In the genomic region with DNA sequence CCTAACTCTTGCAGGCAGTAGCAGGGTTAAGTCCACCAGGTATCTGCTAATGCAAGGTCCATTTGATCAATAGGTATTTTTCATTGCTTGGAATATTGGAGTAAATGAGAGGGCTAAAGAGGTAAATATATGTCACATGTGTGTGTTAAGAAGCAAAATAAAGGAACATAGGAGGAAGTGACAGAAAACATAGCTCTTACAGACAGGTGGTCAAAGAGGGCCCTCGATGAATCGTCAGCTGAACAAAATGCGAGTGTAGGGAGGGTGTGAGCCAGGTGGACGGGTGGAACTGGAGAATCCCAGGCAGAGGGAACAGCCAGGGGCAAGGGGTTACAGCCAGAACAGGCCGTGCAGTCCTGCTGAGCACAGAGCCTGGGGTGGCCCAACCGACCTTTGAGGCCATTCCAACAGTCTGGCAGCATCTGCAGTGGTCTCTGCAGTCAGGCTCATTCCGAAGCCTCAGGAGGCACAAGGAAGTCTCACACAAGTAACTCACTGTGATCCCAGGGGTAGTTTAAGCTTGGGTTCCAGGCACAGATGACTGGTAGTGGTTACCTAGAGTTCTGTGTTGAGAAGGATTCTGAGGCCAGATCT, we compare ENCODE assay signal across 13 cellular contexts. TPM values are rescaled to one million over a fixed set of nuclear protein-coding genes. Genes with fewer than 3 reads are reported as not detected.
A peak's percentile ranks its signal among the peaks of the same experiment; 100 is the strongest.
DNase-seq lines count a peak whose midpoint lies in the region; ATAC-seq, FAIRE-seq and TF ChIP-seq lines count a peak whose summit lies in the region.
"Had no signal": no experiment of that assay in that cellular context is flagged by ENCODE, and none has a peak within 500 bp of the region (broad histone marks: within the 10 kb centered on the region; RNA-seq: fewer than 3 reads in every experiment).

No MANE protein-coding gene starts in this region.

- H3K4me3 ChIP-seq in MM.1S (ENCODE audit: low read length) (peak overlapping the region; percentile 18; the same call in 1 of the 2 replicates), astrocyte (ENCODE audit: insufficient read depth, low read depth, low read length) (no peak overlapping the region), spleen (peak overlapping the region in 1 of 8 donors; percentile 56)
- H3K4me3 ChIP-seq: suprapubic skin had no signal

- peaks cover 53% of the 10 kb centered on the region for H3K36me3 Mint-ChIP-seq in activated CD4-positive, alpha-beta T cell treated with anti-CD3 and anti-CD28 coated beads, Interleukin-2, amount 10 ng/mL, durations not matched to agents 7 days and 5 days (ENCODE audit: low read depth)
- no peaks in the 10 kb centered on the region for H3K36me3 Mint-ChIP-seq in astrocyte (ENCODE audit: low read depth, unreplicated experiment)

- H3K4me1 Mint-ChIP-seq in activated CD4-positive, alpha-beta T cell treated with anti-CD3 and anti-CD28 coated beads, Interleukin-2, amount 10 ng/mL, durations not matched to agents 7 days and 5 days = peaks cover 100% of the 10 kb centered on the region
- peaks cover 26% of the 10 kb centered on the region for H3K4me1 Mint-ChIP-seq in astrocyte (ENCODE audit: low read depth, unreplicated experiment)

- no peaks in the 10 kb centered on the region for H3K9me2 ChIP-seq in MM.1S (replicated peaks; ENCODE audit: insufficient read depth, low read length)

- H3K4me3 Mint-ChIP-seq in activated CD4-positive, alpha-beta T cell treated with anti-CD3 and anti-CD28 coated beads, Interleukin-2, amount 10 ng/mL, durations not matched to agents 7 days and 5 days = peak overlapping the region; percentile 60
- no peak overlapping the region for H3K4me3 Mint-ChIP-seq in astrocyte (ENCODE audit: unreplicated experiment)

- no peak for FAIRE-seq in astrocyte (lab: Jason Lieb, UNC)

- TF ChIP-seq CTCF in MM.1S (IDR thresholded peaks at IDR 0.05; ENCODE audit: low read length) (no peak), astrocyte (IDR thresholded peaks at IDR 0.05; ENCODE audit: insufficient read depth, low read depth, low read length) (no peak), spleen (IDR thresholded peaks at IDR 0.05 in 8 of 11, conservative IDR thresholded peaks at IDR 0.05 in 3 of 11) (no peak)

- CTCF ChIA-PET in activated CD4-positive, alpha-beta T cell treated with anti-CD3 and anti-CD28 coated beads, Interleukin-2, amount 10 ng/mL, durations not matched to agents 7 days and 5 days (lab: Charles Lee) = interaction anchor here (1.0 to 2.3 kb wide), 9 partner anchors 13 to 57 kb away, joined by 3 to 11 read pairs (median 5); no protein-coding TSS in a partner anchor

- H3K27ac ChIP-seq in MM.1S (ENCODE audit: low read length) (peak overlapping the region; percentile 100), astrocyte (ENCODE audit: low read depth, low read length) (no peak overlapping the region), spleen (peak overlapping the region; percentile 36 to 86 (median 69))
- H3K27ac ChIP-seq: suprapubic skin had no signal

- no peaks in the 10 kb centered on the region for H3K9me3 Mint-ChIP-seq in activated CD4-positive, alpha-beta T cell treated with anti-CD3 and anti-CD28 coated beads, Interleukin-2, amount 10 ng/mL, durations not matched to agents 7 days and 5 days
- no peaks in the 10 kb centered on the region for H3K9me3 Mint-ChIP-seq in astrocyte (ENCODE audit: unreplicated experiment)

- H3K27me3 ChIP-seq in MM.1S (replicated peaks; ENCODE audit: insufficient read depth, low read length) (no peaks in the 10 kb centered on the region), astrocyte (ENCODE audit: insufficient read depth, low read length) (peaks cover 27% of the 10 kb centered on the region), spleen (replicated peaks in 1 of 7) (no peaks in the 10 kb centered on the region)
- H3K27me3 ChIP-seq: suprapubic skin had no signal

- no peaks in the 10 kb centered on the region for H3K27me3 Mint-ChIP-seq in activated CD4-positive, alpha-beta T cell treated with anti-CD3 and anti-CD28 coated beads, Interleukin-2, amount 10 ng/mL, durations not matched to agents 7 days and 5 days
- H3K27me3 Mint-ChIP-seq in astrocyte (ENCODE audit: low read depth, unreplicated experiment) = no peaks in the 10 kb centered on the region

- H3K79me2 ChIP-seq in MM.1S (ENCODE audit: low read length) (peaks cover 92% of the 10 kb centered on the region), astrocyte (ENCODE audit: insufficient read depth, low read length) (no peaks in the 10 kb centered on the region)

- no peak for DNase-seq in activated CD4-positive, alpha-beta T cell treated with anti-CD3 and anti-CD28 coated beads, Interleukin-2, amount 10 ng/mL, durations not matched to agents 7 days and 5 days
- DNase-seq in activated CD4-positive, alpha-beta T cell treated with anti-CD3 and anti-CD28 coated beads for 48 hours = no peak
- DNase-seq in MM.1S (no peak), astrocyte (ENCODE audit: low read depth) (no peak), spleen (no peak)
- DNase-seq in effector CD4-positive, alpha-beta T cell = no peak
- DNase-seq: anterior cingulate cortex, GOT3, mammary epithelial cell, NCI-H446 treated with DMSO at 0.1 percent for 48 hours had no signal

- peak overlapping the region; percentile 87 for H3K27ac Mint-ChIP-seq in activated CD4-positive, alpha-beta T cell treated with anti-CD3 and anti-CD28 coated beads, Interleukin-2, amount 10 ng/mL, durations not matched to agents 7 days and 5 days
- peak overlapping the region; percentile 12 for H3K27ac Mint-ChIP-seq in astrocyte (ENCODE audit: unreplicated experiment)

- POLR2A ChIA-PET in activated CD4-positive, alpha-beta T cell treated with anti-CD3 and anti-CD28 coated beads, Interleukin-2, amount 10 ng/mL, durations not matched to agents 7 days and 5 days (lab: Charles Lee) = no interaction called here

- H3K9ac ChIP-seq in MM.1S (ENCODE audit: low read length) (peak overlapping the region; percentile 98), astrocyte (ENCODE audit: low read length) (no peak overlapping the region)

- H3F3A ChIP-seq in MM.1S (ENCODE audit: insufficient read depth, low read length) = peaks cover 85% of the 10 kb centered on the region

- TF ChIP-seq POLR2A in spleen (IDR thresholded peaks at IDR 0.05) = no peak

- ATAC-seq in GM21526 (IDR thresholded peaks at IDR 0.05; ENCODE audit: low FRiP score, unreplicated experiment) (no peak), GM21786 (IDR thresholded peaks at IDR 0.05; ENCODE audit: unreplicated experiment) (no peak)

- H3K4me1 ChIP-seq in MM.1S (ENCODE audit: low read length) (peaks cover 92% of the 10 kb centered on the region), astrocyte (ENCODE audit: insufficient read depth, low read length) (peaks cover 8% of the 10 kb centered on the region), spleen (peaks cover 80 to 100% (median 100%) of the 10 kb centered on the region in 6 donors)

- H3K36me3 ChIP-seq in MM.1S (replicated peaks; ENCODE audit: insufficient read depth, low read length) (no peaks in the 10 kb centered on the region), astrocyte (ENCODE audit: insufficient read depth, low read length) (no peaks in the 10 kb centered on the region), spleen (peaks cover 0 to 32% (median 0%) of the 10 kb centered on the region in 6 donors)
- H3K36me3 ChIP-seq: suprapubic skin had no signal

- 53 to 70% (median 61%) methylated on average over 6 to 7 of the region's 7 CpGs for WGBS in spleen, 5 donors

- intact Hi-C loops in spleen (cut with DNase I; ENCODE audit: low total_unique reads) = no loop called here

- H4K20me1 ChIP-seq in MM.1S (ENCODE audit: insufficient read depth, low read length) (no peaks in the 10 kb centered on the region), astrocyte (ENCODE audit: insufficient read depth, low read length) (no peaks in the 10 kb centered on the region)

- peak overlapping the region; percentile 82 for H3K4me2 ChIP-seq in MM.1S (ENCODE audit: low read depth, low read length)
- H3K4me2 ChIP-seq in astrocyte (ENCODE audit: low read length) = no peak overlapping the region

- no peaks in the 10 kb centered on the region for H3K9me3 ChIP-seq in MM.1S (replicated peaks; ENCODE audit: insufficient read depth, low read length)
- no peaks in the 10 kb centered on the region for H3K9me3 ChIP-seq in astrocyte (ENCODE audit: insufficient read depth, low read depth, low read length)
- no peaks in the 10 kb centered on the region for H3K9me3 ChIP-seq in spleen
- H3K9me3 ChIP-seq: suprapubic skin had no signal

- H2AFZ ChIP-seq in MM.1S (ENCODE audit: low read length) (no peak overlapping the region), astrocyte (ENCODE audit: low read depth, low read length) (no peak overlapping the region)

RNA-seq across cellular contexts. Expression of a gene that starts 43.2 kb away (rescaled TPM):
- 100 to 1,000 TPM; 187 to 193 TPM for total RNA-seq in activated CD4-positive, alpha-beta T cell treated with anti-CD3 and anti-CD28 coated beads, Interleukin-2, amount 10 ng/mL, durations not matched to agents 7 days and 5 days
- total RNA-seq in astrocyte (8.9 and 12.4 TPM in 2 replicates), spleen (100 to 1,000 TPM in 6 of 7 donors, 10 to 100 TPM in 1; 96.4 to 136 (median 107) TPM)
- polyA plus RNA-seq in spleen = 10 to 100 TPM; 23.2 to 38.4 (median 29.8) TPM
